In the genomic region with DNA sequence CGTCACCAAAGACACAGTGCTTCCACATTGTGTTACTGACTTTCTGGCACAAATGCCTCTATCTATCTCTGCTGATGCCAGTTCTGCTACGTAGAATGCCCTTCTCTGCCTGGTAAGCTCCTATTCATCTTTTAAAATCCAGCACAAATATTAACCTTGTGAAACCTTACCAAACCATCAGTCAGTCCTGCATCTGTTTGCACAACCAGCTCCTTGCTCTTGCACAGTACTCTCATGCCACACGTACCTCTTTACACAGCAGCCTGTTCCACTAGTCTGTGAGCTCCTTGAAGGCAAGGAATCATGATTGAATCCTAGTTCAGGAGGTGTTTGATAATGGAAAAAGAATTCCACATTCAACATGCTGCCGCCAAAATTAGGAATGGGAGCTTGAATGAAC, we compare ENCODE assay signal across 18 cellular contexts. TPM values are rescaled to one million over a fixed set of nuclear protein-coding genes. Genes with fewer than 3 reads are reported as not detected.
DNase-seq lines count a peak whose midpoint lies in the region; ATAC-seq, FAIRE-seq and TF ChIP-seq lines count a peak whose summit lies in the region.
"Had no signal": no experiment of that assay in that cellular context is flagged by ENCODE, and none has a peak within 500 bp of the region (broad histone marks: within the 10 kb centered on the region; RNA-seq: fewer than 3 reads in every experiment).

No MANE protein-coding gene starts in this region.

- H3K27ac Mint-ChIP-seq in CD4-positive, alpha-beta T cell: peak overlapping the region; percentile 3
- no peak overlapping the region for H3K27ac Mint-ChIP-seq in GM23338
- H3K27ac Mint-ChIP-seq in neural progenitor cell: peak overlapping the region; percentile 77

- FAIRE-seq in K562 (lab: Jason Lieb, UNC): no peak
- FAIRE-seq: G401.6, GM12892, H1 had no signal

- 0 out of 2 replicates have a peak, but pooled peaks have one; percentile 25 for TF ChIP-seq POLR2A in K562 (conservative IDR thresholded peaks at IDR 0.05)

- H3K9ac ChIP-seq in K562 (ENCODE audit: insufficient read depth in 1 of 2, low read depth in 2 of 2, low read length in 2 of 2) (no peak overlapping the region), neural progenitor cell (no peak overlapping the region)

- in situ Hi-C loops in K562 (cut with MboI): no loop called here

- no peak overlapping the region for H3K27ac ChIP-seq in CD4-positive, alpha-beta T cell (ENCODE audit: low read depth, low read length)
- H3K27ac ChIP-seq in GM23338 (ENCODE audit: low read depth) (0 out of 2 replicates have a peak overlapping the region, but pooled peaks have one; percentile 63), K562 (ENCODE audit: extremely low read depth, low read depth, low read length) (no peak overlapping the region), neural progenitor cell (no peak overlapping the region)

- H3K4me2 ChIP-seq in GM23338 (no peak overlapping the region), K562 (ENCODE audit: insufficient read depth, low read length) (no peak overlapping the region), neural progenitor cell (no peak overlapping the region)

- H3K4me1 Mint-ChIP-seq in CD4-positive, alpha-beta T cell (ENCODE audit: low read depth): no peaks in the 10 kb centered on the region
- H3K4me1 Mint-ChIP-seq in GM23338 (no peaks in the 10 kb centered on the region; the same call in 2 of the 3 replicates), neural progenitor cell (peaks cover 20% of the 10 kb centered on the region)

- no peaks in the 10 kb centered on the region for H3K4me1 ChIP-seq in GM23338 (ENCODE audit: insufficient read depth)
- no peaks in the 10 kb centered on the region for H3K4me1 ChIP-seq in K562 (replicated peaks in 1 of 2; ENCODE audit: control insufficient read depth in 2 of 2, insufficient read depth in 2 of 2, low read length in 2 of 2)
- H3K4me1 ChIP-seq in neural progenitor cell: no peaks in the 10 kb centered on the region

- H3K9me3 ChIP-seq in CD4-positive, alpha-beta T cell (ENCODE audit: control insufficient read depth, low read length): no peaks in the 10 kb centered on the region
- H3K9me3 ChIP-seq in K562 (replicated peaks; ENCODE audit: control insufficient read depth, insufficient read depth, low read depth, low read length) (no peaks in the 10 kb centered on the region), neural progenitor cell (ENCODE audit: low read depth) (no peaks in the 10 kb centered on the region)
- H3K9me3 ChIP-seq: Caco-2 had no signal

- H3F3A ChIP-seq in GM23338 (replicated peaks; ENCODE audit: low read depth) (0 out of 2 replicates have a peak, but pooled peaks cover 7% of the 10 kb centered on the region), neural progenitor cell (ENCODE audit: low read depth) (no peaks in the 10 kb centered on the region)

- H3K36me3 Mint-ChIP-seq in CD4-positive, alpha-beta T cell (ENCODE audit: low read depth): peaks cover 100% of the 10 kb centered on the region
- peaks cover 63% of the 10 kb centered on the region for H3K36me3 Mint-ChIP-seq in GM23338 (ENCODE audit: low read depth)
- H3K36me3 Mint-ChIP-seq in neural progenitor cell: peaks cover 54% of the 10 kb centered on the region

- no peak for TF ChIP-seq RAD21 in K562 (CRISPR knock-in tag; conservative IDR thresholded peaks at IDR 0.05 in 1 of 2, IDR thresholded peaks at IDR 0.05 in 1 of 2)

- H4K20me1 ChIP-seq in GM23338 (replicated peaks; ENCODE audit: insufficient read depth) (peaks cover 25% of the 10 kb centered on the region), K562 (replicated peaks; ENCODE audit: control insufficient read depth, insufficient read depth, low read length) (no peaks in the 10 kb centered on the region; the same call in 1 of the 2 replicates), neural progenitor cell (ENCODE audit: low read depth) (peaks cover 13% of the 10 kb centered on the region)

- DNase-seq in CD4-positive, alpha-beta T cell: no peak
- DNase-seq in GM23338 (ENCODE audit: low spot score) (no peak), K562 (ENCODE audit: extremely low read depth in 1 of 4, low spot score in 3 of 4) (no peak), neural progenitor cell (ENCODE audit: low spot score) (no peak), medulla oblongata (ENCODE audit: extremely low spot score) (no peak), NCI-H1436 (lab: John Stamatoyannopoulos, UW) (no peak)
- DNase-seq: C1 segment of cervical spinal cord; Caco-2; CD8-positive, alpha-beta T cell; DMS153; DND-41; H7; HCEC 1CT had no signal

- peaks cover 9% of the 10 kb centered on the region for H3K36me3 ChIP-seq in GM23338 (ENCODE audit: insufficient read depth)
- H3K36me3 ChIP-seq in K562 (ENCODE audit: control insufficient read depth, insufficient read depth, low read length): peaks cover 84% of the 10 kb centered on the region
- H3K36me3 ChIP-seq in neural progenitor cell: peaks cover 12% of the 10 kb centered on the region

- CTCF ChIA-PET in CD4-positive, alpha-beta T cell (lab: Charles Lee): no interaction called here
- CTCF ChIA-PET in K562 (lab: Yijun Ruan, JAX; ENCODE audit: low intra/inter-chr PET ratio): no interaction called here

- TF ChIP-seq EP300 in K562 (IDR thresholded peaks at IDR 0.05; ENCODE audit: low read length): no peak

- no peak overlapping the region for H3K4me3 Mint-ChIP-seq in CD4-positive, alpha-beta T cell
- no peak overlapping the region for H3K4me3 Mint-ChIP-seq in GM23338
- H3K4me3 Mint-ChIP-seq in neural progenitor cell: no peak overlapping the region
- H3K4me3 Mint-ChIP-seq: CD8-positive, alpha-beta T cell had no signal

- H3K27me3 ChIP-seq in CD4-positive, alpha-beta T cell (ENCODE audit: control insufficient read depth, insufficient read depth, low read length): no peaks in the 10 kb centered on the region
- no peaks in the 10 kb centered on the region for H3K27me3 ChIP-seq in GM23338 (ENCODE audit: insufficient read depth)
- no peaks in the 10 kb centered on the region for H3K27me3 ChIP-seq in K562 (ENCODE audit: control insufficient read depth in 2 of 2, insufficient read depth in 2 of 2, low read length in 2 of 2)
- H3K27me3 ChIP-seq in neural progenitor cell: no peaks in the 10 kb centered on the region

- BruUV-seq in K562 (replicated peaks; lab: Mats Ljungman, UMichigan): no TSS peak

- H3K9me3 Mint-ChIP-seq in CD4-positive, alpha-beta T cell: no peaks in the 10 kb centered on the region
- H3K9me3 Mint-ChIP-seq in GM23338 (no peaks in the 10 kb centered on the region; the same call in 2 of the 3 replicates), neural progenitor cell (no peaks in the 10 kb centered on the region)
- H3K9me3 Mint-ChIP-seq: CD8-positive, alpha-beta T cell had no signal

- H3K9me2 ChIP-seq in GM23338 (ENCODE audit: insufficient read depth): no peaks in the 10 kb centered on the region

- no peaks in the 10 kb centered on the region for H3K27me3 Mint-ChIP-seq in CD4-positive, alpha-beta T cell
- H3K27me3 Mint-ChIP-seq in GM23338 (ENCODE audit: insufficient read depth, low read depth, poor library complexity) (peaks cover 2% of the 10 kb centered on the region), neural progenitor cell (ENCODE audit: insufficient read depth, low read depth) (no peaks in the 10 kb centered on the region)

- H3K79me2 ChIP-seq in GM23338 (replicated peaks; ENCODE audit: insufficient read depth) (peaks cover 23% of the 10 kb centered on the region), K562 (ENCODE audit: control insufficient read depth, insufficient read depth, low read length) (no peaks in the 10 kb centered on the region), neural progenitor cell (ENCODE audit: low read depth) (no peaks in the 10 kb centered on the region)

- POLR2A ChIA-PET in CD4-positive, alpha-beta T cell (lab: Charles Lee): interaction anchor here (0.9 kb wide), 1 partner anchor 65 kb away, joined by 3 read pairs; no protein-coding TSS in a partner anchor
- POLR2A ChIA-PET in K562 (lab: Yijun Ruan, JAX): interaction anchor here (0.7 to 1.6 kb wide), 3 partner anchors 8 to 304 kb away, joined by 3 to 6 read pairs (median 3); no protein-coding TSS in a partner anchor

- intact Hi-C loops in CD4-positive, alpha-beta T cell (cut with DNase I, micrococcal nuclease): no loop called here
- intact Hi-C loops in K562 (cut with micrococcal nuclease): no loop called here

- H3K4me3 ChIP-seq in GM23338 (no peak overlapping the region), K562 (no peak overlapping the region), neural progenitor cell (no peak overlapping the region)

- no peaks in the 10 kb centered on the region for H3K9me1 ChIP-seq in K562 (ENCODE audit: control insufficient read depth, insufficient read depth, low read length)

- WGBS in K562 (ENCODE audit: insufficient coverage, low coverage, missing lambda C conversion rate): 73% methylated on average over 4 of the region's 4 CpGs

- ATAC-seq in CD4-positive, alpha-beta T cell (ENCODE audit: poor library complexity): no peak
- ATAC-seq in GM23338 (no peak), K562 (no peak), HG03469 (IDR thresholded peaks at IDR 0.05; ENCODE audit: unreplicated experiment) (no peak), HG02610 (IDR thresholded peaks at IDR 0.05; ENCODE audit: unreplicated experiment) (no peak)
- ATAC-seq: CD8-positive, alpha-beta T cell had no signal

- H2AFZ ChIP-seq in GM23338: no peak overlapping the region
- no peak overlapping the region for H2AFZ ChIP-seq in K562 (ENCODE audit: low read depth, low read length)
- H2AFZ ChIP-seq in neural progenitor cell (replicated peaks): no peak overlapping the region

- no peak for TF ChIP-seq CTCF in CD4-positive, alpha-beta T cell (IDR thresholded peaks at IDR 0.05)
- TF ChIP-seq CTCF in GM23338 (conservative IDR thresholded peaks at IDR 0.05; ENCODE audit: low read depth in 2 of 2) (no peak), K562 (IDR thresholded peaks at IDR 0.05 in 2 of 3, conservative IDR thresholded peaks at IDR 0.05 in 1 of 3; ENCODE audit: insufficient read depth in 2 of 3, low read depth in 1 of 3, low read length in 3 of 3) (no peak), neural progenitor cell (IDR thresholded peaks at IDR 0.05) (no peak)

RNA-seq across cellular contexts. Expression of a gene that starts 56.3 kb away (rescaled TPM):
- total RNA-seq in CD4-positive, alpha-beta T cell: 10 to 100 TPM in 1 of 2 experiments, 1 to 10 TPM in 1; 9.3 to 10.1 TPM
- 98.7 and 102 TPM in 2 replicates for total RNA-seq in GM23338 (2014; rRNA removed; shearing (Covaris generic))
- polyA plus RNA-seq in GM23338 (2016; fragmentation: Nextera tagmentation; extraction: Ambion mirVana) (28.5 and 35.0 TPM in 2 replicates), K562 (2011; rRNA removed) (42.2 and 57.9 TPM in 2 replicates), K562 (2014; fragmentation: Illumina TruSeq; extraction: Trizol) (43.9 and 47.9 TPM in 2 replicates), K562 (2014; fragmentation: Nextera tagmentation; extraction: Ambion mirVana) (10 to 100 TPM; 27.8 to 60.0 TPM), K562 (2014; rRNA removed) (32.9 and 38.9 TPM in 2 replicates)
- 43.4 and 116 TPM in 2 replicates for total RNA-seq in K562 (2011; cell fraction: chromatin; rRNA removed; ENCODE audit: low replicate concordance)
- total RNA-seq in K562 (2011; cell fraction: nucleolus; rRNA removed): 20.5 and 26.8 TPM in 2 replicates
- 44.4 and 51.5 TPM in 2 replicates for total RNA-seq in K562 (2011; cell fraction: nucleoplasm; rRNA removed)
- total RNA-seq in K562 (2014; rRNA removed) (39.8 and 42.0 TPM in 2 replicates), K562 (2014; rRNA removed; fragmentation: Illumina TruSeq; extraction: Trizol) (50.1 and 58.1 TPM in 2 replicates), K562 (2015; rRNA removed; fragmentation: Illumina TruSeq; extraction: Trizol) (47.1 and 49.2 TPM in 2 replicates), K562 (2021) (43.1 and 44.6 TPM in 2 replicates), neural progenitor cell (ENCODE audit: low replicate concordance) (64.4 and 71.8 TPM in 2 replicates)
- 17.5 and 26.6 TPM in 2 replicates for polyA plus RNA-seq in K562 (2011; cell fraction: cytosol; rRNA removed)
- polyA plus RNA-seq in K562 (2011; cell fraction: nucleus; rRNA removed): 32.0 and 41.7 TPM in 2 replicates
- polyA plus RNA-seq in K562 (2012): 27.1 and 27.9 TPM in 2 replicates
- polyA minus RNA-seq in K562 (2011; rRNA and poly(A)+ RNA removed): 93.3 and 99.5 TPM in 2 replicates
- 17.8 and 27.5 TPM in 2 replicates for polyA minus RNA-seq in K562 (2011; cell fraction: cytosol; rRNA and poly(A)+ RNA removed)
- 40.7 and 59.4 TPM in 2 replicates for polyA minus RNA-seq in K562 (2011; cell fraction: nucleus; rRNA and poly(A)+ RNA removed)
